ENCODE assay signal across 8 cellular contexts in genomic region chr9:127977877-127978647, GRCh38. TPM values are rescaled to one million over a fixed set of nuclear protein-coding genes. Genes with fewer than 3 reads are reported as not detected.
DNase-seq lines count a peak whose midpoint lies in the region; ATAC-seq and TF ChIP-seq lines count a peak whose summit lies in the region.

No MANE protein-coding gene starts in this region.

- CTCF ChIA-PET in activated CD4-positive, alpha-beta T cell treated with anti-CD3 and anti-CD28 coated beads, Interleukin-2, amount 10 ng/mL, durations not matched to agents 7 days and 5 days (lab: Charles Lee): interaction anchor here (0.8 to 11.7 kb wide), 10 partner anchors 8 to 58 kb away, joined by 3 to 63 read pairs (median 4); no protein-coding TSS in a partner anchor

- H3K4me1 Mint-ChIP-seq in activated CD4-positive, alpha-beta T cell treated with anti-CD3 and anti-CD28 coated beads, Interleukin-2, amount 10 ng/mL, durations not matched to agents 7 days and 5 days: peaks cover 50% of the 10 kb centered on the region

- H3K9me3 ChIP-seq in SU-DHL-6 (ENCODE audit: insufficient read depth, low read length): no peaks in the 10 kb centered on the region
- H3K9me3 ChIP-seq in neural cell (ENCODE audit: low read length): no peaks in the 10 kb centered on the region

- H3K27me3 Mint-ChIP-seq in activated CD4-positive, alpha-beta T cell treated with anti-CD3 and anti-CD28 coated beads, Interleukin-2, amount 10 ng/mL, durations not matched to agents 7 days and 5 days: no peaks in the 10 kb centered on the region

- H3F3A ChIP-seq in SU-DHL-6 (ENCODE audit: insufficient read depth) (peaks cover 74% of the 10 kb centered on the region), neural cell (ENCODE audit: insufficient read depth, low read length, poor library complexity, severe bottlenecking) (no peaks in the 10 kb centered on the region)

- H3K27me3 ChIP-seq in SU-DHL-6 (ENCODE audit: low read length) (no peaks in the 10 kb centered on the region), neural cell (ENCODE audit: insufficient read depth, low read depth, low read length) (no peaks in the 10 kb centered on the region)

- POLR2A ChIA-PET in activated CD4-positive, alpha-beta T cell treated with anti-CD3 and anti-CD28 coated beads, Interleukin-2, amount 10 ng/mL, durations not matched to agents 7 days and 5 days (lab: Charles Lee): interaction anchor here (0.6 kb wide), 1 partner anchor 61 kb away, joined by 3 read pairs; no protein-coding TSS in a partner anchor

- peak overlapping the region; percentile 97 for H3K27ac ChIP-seq in SU-DHL-6 (ENCODE audit: low read depth, low read length)
- H3K27ac ChIP-seq in neural cell (ENCODE audit: low read length): no peak overlapping the region

- no peak for TF ChIP-seq EP300 in neural cell (conservative IDR thresholded peaks at IDR 0.05; ENCODE audit: poor library complexity, severe bottlenecking)

- H3K36me3 ChIP-seq in SU-DHL-6 (ENCODE audit: low read length) (peaks cover 10% of the 10 kb centered on the region; the same call in 1 of the 2 replicates), neural cell (ENCODE audit: insufficient read depth, low read length) (no peaks in the 10 kb centered on the region)

- peak overlapping the region; percentile 98 for H3K4me3 Mint-ChIP-seq in activated CD4-positive, alpha-beta T cell treated with anti-CD3 and anti-CD28 coated beads, Interleukin-2, amount 10 ng/mL, durations not matched to agents 7 days and 5 days

- H3K36me3 Mint-ChIP-seq in activated CD4-positive, alpha-beta T cell treated with anti-CD3 and anti-CD28 coated beads, Interleukin-2, amount 10 ng/mL, durations not matched to agents 7 days and 5 days (ENCODE audit: low read depth): peaks cover 70% of the 10 kb centered on the region

- H3K9me2 ChIP-seq in SU-DHL-6 (replicated peaks; ENCODE audit: insufficient read depth, low read length) (no peaks in the 10 kb centered on the region), neural cell (ENCODE audit: insufficient read depth, low read length) (no peaks in the 10 kb centered on the region)

- H2AFZ ChIP-seq in SU-DHL-6 (ENCODE audit: low read depth, low read length, severe bottlenecking) (no peak overlapping the region), neural cell (ENCODE audit: low read depth, low read length) (no peak overlapping the region)

- no peaks in the 10 kb centered on the region for H3K9me3 Mint-ChIP-seq in activated CD4-positive, alpha-beta T cell treated with anti-CD3 and anti-CD28 coated beads, Interleukin-2, amount 10 ng/mL, durations not matched to agents 7 days and 5 days

- H3K9ac ChIP-seq in SU-DHL-6 (ENCODE audit: low read length) (peak overlapping the region; percentile 93), neural cell (ENCODE audit: low read length) (peak overlapping the region; percentile 79)

- H3K4me2 ChIP-seq in SU-DHL-6 (ENCODE audit: low read depth, low read length, poor library complexity, severe bottlenecking) (peak overlapping the region; percentile 92), neural cell (ENCODE audit: low read length) (peak overlapping the region; percentile 92)

- peak overlapping the region; percentile 90 for H3K27ac Mint-ChIP-seq in activated CD4-positive, alpha-beta T cell treated with anti-CD3 and anti-CD28 coated beads, Interleukin-2, amount 10 ng/mL, durations not matched to agents 7 days and 5 days

- H3K79me2 ChIP-seq in SU-DHL-6 (ENCODE audit: insufficient read depth, low read length): peaks cover 77% of the 10 kb centered on the region
- peaks cover 65% of the 10 kb centered on the region for H3K79me2 ChIP-seq in neural cell (replicated peaks; ENCODE audit: insufficient read depth, low read length)

- TF ChIP-seq CTCF in SU-DHL-6 (IDR thresholded peaks at IDR 0.05; ENCODE audit: insufficient read depth, low read length, poor library complexity, severe bottlenecking): no peak
- peak; percentile 27 for TF ChIP-seq CTCF in epithelial cell of proximal tubule (conservative IDR thresholded peaks at IDR 0.05; ENCODE audit: low read depth, low read length)
- no peak for TF ChIP-seq CTCF in neural cell (IDR thresholded peaks at IDR 0.05; ENCODE audit: poor library complexity, severe bottlenecking)

- ATAC-seq in GM21360 (IDR thresholded peaks at IDR 0.05; ENCODE audit: unreplicated experiment): no peak

- TF ChIP-seq RAD21 in neural cell (conservative IDR thresholded peaks at IDR 0.05): no peak

- no peak for DNase-seq in activated CD4-positive, alpha-beta T cell treated with anti-CD3 and anti-CD28 coated beads, Interleukin-2, amount 10 ng/mL, durations not matched to agents 7 days and 5 days
- DNase-seq in activated CD4-positive, alpha-beta T cell treated with anti-CD3 and anti-CD28 coated beads, Interleukin-2, amount 50 U/mL, for 4 hours: no peak
- no peak for DNase-seq in epithelial cell of proximal tubule (ENCODE audit: low read depth)
- DNase-seq in effector CD8-positive, alpha-beta T cell (lab: John Stamatoyannopoulos, UW): no peak
- DNase-seq in NCI-H2081 treated with DMSO at 0.1 percent for 48 hours (lab: John Stamatoyannopoulos, UW): no peak

- H3K4me3 ChIP-seq in SU-DHL-6 (ENCODE audit: insufficient read depth, low read length, poor library complexity, severe bottlenecking) (peak overlapping the region; percentile 95), epithelial cell of proximal tubule (ENCODE audit: low read depth, low read length) (peak overlapping the region; percentile 88), neural cell (ENCODE audit: low read length) (peak overlapping the region; percentile 93)

- no peaks in the 10 kb centered on the region; the same call in 1 of the 2 replicates for H4K20me1 ChIP-seq in SU-DHL-6 (ENCODE audit: low read depth, low read length)
- peaks cover 18% of the 10 kb centered on the region for H4K20me1 ChIP-seq in neural cell (ENCODE audit: insufficient read depth)

TF ChIP-seq in neural cell, 6 proteins besides CTCF, POLR2A, EP300 and RAD21:
- no peak for TF ChIP-seq EZH2 (IDR thresholded peaks at IDR 0.05; ENCODE audit: borderline replicate concordance, insufficient read depth, low read length, poor library complexity, severe bottlenecking)
- no peak for TF ChIP-seq TAF1 (IDR thresholded peaks at IDR 0.05; ENCODE audit: low read depth)
- TF ChIP-seq REST (IDR thresholded peaks at IDR 0.05; ENCODE audit: borderline replicate concordance): no peak
- no peak for TF ChIP-seq POLR2AphosphoS5 (IDR thresholded peaks at IDR 0.05)
- TF ChIP-seq MXI1 (conservative IDR thresholded peaks at IDR 0.05; ENCODE audit: poor library complexity, severe bottlenecking): no peak
- no peak for TF ChIP-seq SMC3 (conservative IDR thresholded peaks at IDR 0.05; ENCODE audit: poor library complexity)

RNA-seq across cellular contexts. Expression of gene EEIG1, which starts 2.7 kb away (rescaled TPM):
- total RNA-seq in activated CD4-positive, alpha-beta T cell treated with anti-CD3 and anti-CD28 coated beads, Interleukin-2, amount 10 ng/mL, durations not matched to agents 7 days and 5 days: 100 to 1,000 TPM; 412 to 477 TPM
- total RNA-seq in epithelial cell of proximal tubule: 3.9 and 5.0 TPM in 2 replicates
- 6.7 and 18.5 TPM in 2 replicates for polyA plus RNA-seq in neural cell
- polyA minus RNA-seq in neural cell: 10.7 and 11.2 TPM in 2 replicates

RNA-seq across cellular contexts. Expression of gene DPM2, which starts 40.4 kb away (rescaled TPM):
- total RNA-seq in activated CD4-positive, alpha-beta T cell treated with anti-CD3 and anti-CD28 coated beads, Interleukin-2, amount 10 ng/mL, durations not matched to agents 7 days and 5 days: 10 to 100 TPM; 79.9 to 80.4 TPM
- total RNA-seq in epithelial cell of proximal tubule: 26.2 and 26.5 TPM in 2 replicates
- 30.5 and 44.9 TPM in 2 replicates for polyA plus RNA-seq in neural cell
- polyA minus RNA-seq in neural cell: 15.3 and 20.8 TPM in 2 replicates

RNA-seq across cellular contexts. Expression of gene PIP5KL1, which starts 47.5 kb away (rescaled TPM):
- 1 to 10 TPM; 2.5 to 4.1 TPM for total RNA-seq in activated CD4-positive, alpha-beta T cell treated with anti-CD3 and anti-CD28 coated beads, Interleukin-2, amount 10 ng/mL, durations not matched to agents 7 days and 5 days
- 0.87 and 6.9 TPM in 2 replicates for total RNA-seq in epithelial cell of proximal tubule
- 3.4 and 5.2 TPM in 2 replicates for polyA plus RNA-seq in neural cell
- polyA minus RNA-seq in neural cell: 2.5 and 6.6 TPM in 2 replicates

Comparison
In these comparisons a context has a peak if more than half of its experiments do, and no peak if none do; other contexts are left out.
1. RNA of gene EEIG1, which starts 2.7 kb away (total RNA-seq): 412 to 477 TPM in activated CD4-positive, alpha-beta T cell treated with anti-CD3 and anti-CD28 coated beads, Interleukin-2, amount 10 ng/mL, durations not matched to agents 7 days and 5 days; 3.9 to 5.0 TPM in epithelial cell of proximal tubule; every median in the first group is over 10 times any median in the second.
2. Peak in every context shown above with its lines, with median percentiles within 50 percentile points of each other: H3K4me3 ChIP-seq.